In the genomic region with DNA sequence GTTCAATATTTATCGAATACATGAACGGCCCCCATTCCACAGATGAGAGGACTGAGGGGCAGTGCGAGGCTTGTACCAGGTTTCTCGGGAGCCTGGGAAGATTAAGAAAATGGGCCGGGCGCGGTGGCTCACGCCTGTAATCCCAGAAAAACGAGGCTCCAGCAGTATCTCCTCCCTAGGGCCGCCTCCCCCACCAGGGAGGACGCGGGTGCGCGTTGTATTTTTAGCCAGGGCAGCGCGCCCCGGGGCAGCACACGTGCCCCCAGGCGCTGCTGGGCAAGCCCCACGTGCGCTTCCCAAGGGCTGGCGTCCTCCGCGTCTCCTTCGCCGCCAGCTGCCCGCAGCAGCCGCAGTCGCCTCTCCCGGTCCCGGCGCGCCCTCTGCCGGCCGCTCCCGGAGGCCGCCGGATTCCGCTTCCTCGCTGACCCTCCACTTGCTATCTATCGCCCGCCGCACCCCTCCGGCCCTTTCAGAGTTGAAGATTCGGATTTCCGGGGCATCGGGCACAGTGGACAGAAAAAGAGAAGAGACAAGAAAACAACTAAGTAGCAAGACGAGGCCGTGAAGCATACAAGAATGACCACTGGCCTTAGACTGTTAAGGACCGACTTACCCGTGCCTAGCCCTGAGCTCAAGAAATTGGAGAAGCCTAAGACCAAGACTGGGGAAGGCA, we compare ENCODE assay signal across 8 cellular contexts. TPM values are rescaled to one million over a fixed set of nuclear protein-coding genes. Genes with fewer than 3 reads are reported as not detected.
DNase-seq lines count a peak whose midpoint lies in the region; ATAC-seq and TF ChIP-seq lines count a peak whose summit lies in the region.

No MANE protein-coding gene starts in this region.

- H3K27ac ChIP-seq in body of pancreas (no peak overlapping the region), iPS-18a (ENCODE audit: low read length) (no peak overlapping the region)

- intact Hi-C loops in body of pancreas (cut with DNase I): no loop called here

- no peak overlapping the region for H3K9ac ChIP-seq in iPS-18a (ENCODE audit: low read length)

- H3K4me1 ChIP-seq in body of pancreas (peaks cover 32% of the 10 kb centered on the region), iPS-18a (ENCODE audit: control insufficient read depth, low read depth, low read length) (peaks cover 7% of the 10 kb centered on the region)

- H3K4me3 ChIP-seq in body of pancreas (no peak overlapping the region), iPS-18a (ENCODE audit: low read length) (peak overlapping the region; percentile 27), skeletal muscle cell (ENCODE audit: low read depth, low read length) (peak overlapping the region; percentile 21)

- TF ChIP-seq CTCF in body of pancreas (IDR thresholded peaks at IDR 0.05): peak; percentile 89 to 97 (median 96)

- ATAC-seq in body of pancreas (peak; percentile 84), HG03095 (IDR thresholded peaks at IDR 0.05; ENCODE audit: unreplicated experiment) (no peak)

- no peaks in the 10 kb centered on the region for H3K9me3 ChIP-seq in body of pancreas
- H3K9me3 ChIP-seq in iPS-18a (ENCODE audit: control insufficient read depth, low read depth, low read length): no peaks in the 10 kb centered on the region

- 5 to 9% methylated on average over 33 to 49 of the region's 51 CpGs for WGBS in body of pancreas, 2 donors

- TF ChIP-seq POLR2A in body of pancreas (IDR thresholded peaks at IDR 0.05): no peak

- DNase-seq in NCI-H2081 (lab: John Stamatoyannopoulos, UW) (peak; percentile 59 to 68), NCI-H2081 treated with DMSO at 0.1 percent for 48 hours (lab: John Stamatoyannopoulos, UW) (no peak), NCI-H1105 (lab: John Stamatoyannopoulos, UW) (peak; percentile 93), T1000 (lab: John Stamatoyannopoulos, UW) (peak; percentile 81), body of pancreas (peak; percentile 82 to 84 (median 84)), skeletal muscle cell (ENCODE audit: low read depth) (no peak)

- H3K27me3 ChIP-seq in body of pancreas (no peaks in the 10 kb centered on the region), iPS-18a (ENCODE audit: control insufficient read depth, insufficient read depth, low read length) (peaks cover 47% of the 10 kb centered on the region)

- H3K36me3 ChIP-seq in body of pancreas (replicated peaks in 1 of 2; ENCODE audit: insufficient read depth in 1 of 2, low read depth in 2 of 2): no peaks in the 10 kb centered on the region
- no peaks in the 10 kb centered on the region for H3K36me3 ChIP-seq in iPS-18a (ENCODE audit: control insufficient read depth, low read depth, low read length)

RNA-seq across cellular contexts. Expression of gene YBX2, which starts 1.9 kb away (rescaled TPM):
- 1 to 10 TPM in 1 of 2 donors, under 1 TPM in 1; 0.26 to 1.3 TPM for total RNA-seq in body of pancreas

RNA-seq across cellular contexts. Expression of gene EIF5A, which starts 11.1 kb away (rescaled TPM):
- total RNA-seq in body of pancreas: 100 to 1,000 TPM in 1 of 2 donors, 10 to 100 TPM in 1; 97.0 to 134 TPM

RNA-seq across cellular contexts. Expression of gene SLC2A4, which starts 14.8 kb away (rescaled TPM):
- total RNA-seq in body of pancreas: 10 to 100 TPM in 1 of 2 donors, 1 to 10 TPM in 1; 1.3 to 10.5 TPM

RNA-seq across cellular contexts. Expression of gene GPS2, which starts 18.8 kb away (rescaled TPM):
- 10 to 100 TPM; 71.9 to 75.8 TPM for total RNA-seq in body of pancreas

RNA-seq across cellular contexts. Expression of gene NEURL4, which starts 32.8 kb away (rescaled TPM):
- total RNA-seq in body of pancreas: 10 to 100 TPM; 28.8 to 41.2 TPM

Comparison
In these comparisons a context has a peak if more than half of its experiments do, and no peak if none do; other contexts are left out.
1. DNase-seq: peak in NCI-H2081 (2 of 2), NCI-H1105 (single experiment), T1000 (single experiment) and body of pancreas (4 of 4); none in NCI-H2081 treated with DMSO at 0.1 percent for 48 hours (single experiment) and skeletal muscle cell (single experiment).
2. H3K4me3 ChIP-seq: peak in iPS-18a (single experiment) and skeletal muscle cell (single experiment); none in body of pancreas (0 of 2).